1 cellular context compared by ENCODE assay signal in the genomic region with DNA sequence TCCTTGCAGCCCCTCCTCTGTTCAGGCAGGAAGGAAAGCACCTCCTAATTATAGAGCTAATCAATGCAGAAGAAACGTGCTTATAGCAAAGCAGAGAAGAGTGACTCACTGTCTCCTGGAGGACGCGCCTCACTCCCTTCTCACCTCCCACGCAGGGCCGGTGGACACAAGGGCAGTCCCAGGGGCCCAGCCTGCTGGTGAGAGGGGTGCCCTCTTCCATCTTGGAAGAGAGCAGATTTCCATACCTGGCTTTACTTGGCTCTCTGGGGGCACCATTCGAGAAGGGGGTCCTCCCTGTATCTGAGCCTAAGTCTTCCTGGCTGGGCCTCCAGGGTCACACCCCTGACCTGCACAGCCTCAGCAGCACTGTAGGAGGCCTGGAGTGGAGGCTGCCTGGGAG.
TF ChIP-seq lines count a peak whose summit lies in the region.

No MANE protein-coding gene starts in this region.

TF ChIP-seq in GM12878, 131 proteins besides CTCF, POLR2A, EP300 and RAD21:
- TF ChIP-seq EZH2 (IDR thresholded peaks at IDR 0.05; ENCODE audit: borderline replicate concordance, control insufficient read depth, low read depth, low read length): no peak
- no peak for TF ChIP-seq NFXL1 (IDR thresholded peaks at IDR 0.05; ENCODE audit: borderline replicate concordance)
- TF ChIP-seq DPF2 (IDR thresholded peaks at IDR 0.05): peak; percentile 18; the same call in 1 of the 2 replicates
- peak in 1 of 2 experiments; percentile 64; a peak in 2 of 4 replicates for TF ChIP-seq BHLHE40 (IDR thresholded peaks at IDR 0.05; ENCODE audit: borderline replicate concordance in 1 of 2, low read depth in 2 of 2, low read length in 1 of 2)
